9 cellular contexts compared by ENCODE assay signal in the genomic region with DNA sequence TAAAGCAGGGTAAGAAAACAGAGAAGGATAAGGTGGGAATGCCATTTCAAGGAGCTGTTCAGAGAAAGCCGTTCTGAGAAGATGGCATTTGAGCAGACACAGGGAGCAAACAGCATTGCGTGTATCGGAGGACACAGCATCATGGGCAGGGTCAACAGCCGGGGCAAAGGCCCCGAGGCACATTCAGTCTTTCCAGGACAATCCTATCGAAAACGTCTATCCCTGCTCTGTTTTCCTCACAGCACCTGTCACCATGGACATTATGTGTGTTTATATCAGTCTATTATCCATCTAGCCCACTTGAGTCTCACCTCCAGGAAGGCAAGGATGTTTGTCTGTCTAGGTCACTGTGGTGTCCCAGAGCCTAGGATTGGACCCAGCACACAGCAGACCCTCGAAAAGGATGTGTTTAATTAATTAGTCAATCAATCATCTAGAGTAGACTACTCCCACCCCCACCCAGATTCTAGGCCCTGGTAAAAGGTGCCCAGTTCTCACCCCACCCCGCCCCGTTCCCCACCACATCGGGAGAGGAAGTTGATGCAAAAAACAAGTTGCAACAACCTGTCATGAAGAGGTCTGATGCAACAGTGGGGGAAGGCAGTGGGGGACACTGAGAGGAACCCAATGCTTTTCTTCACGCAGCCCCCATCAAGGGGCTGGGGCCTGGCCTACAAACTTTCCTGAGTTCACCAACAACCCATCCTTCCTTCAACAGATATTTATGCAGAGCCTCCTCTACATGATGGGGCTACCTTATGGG.
DNase-seq lines count a peak whose midpoint lies in the region; ATAC-seq, FAIRE-seq and TF ChIP-seq lines count a peak whose summit lies in the region.
"Had no signal": no experiment of that assay in that cellular context is flagged by ENCODE, and none has a peak within 500 bp of the region (broad histone marks: within the 10 kb centered on the region; RNA-seq: fewer than 3 reads in every experiment).

No MANE protein-coding gene starts in this region.

- no peaks in the 10 kb centered on the region for H3K36me3 ChIP-seq in DND-41 (ENCODE audit: insufficient read depth, low read length)
- peaks cover 2 to 20% of the 10 kb centered on the region in 2 experiments; a peak in 3 of 4 replicates for H3K36me3 ChIP-seq in GM12878 (ENCODE audit: control insufficient read depth in 2 of 2, insufficient read depth in 2 of 2, low read length in 1 of 2)
- H3K36me3 ChIP-seq: pancreas had no signal

- H3K4me1 ChIP-seq in DND-41 (ENCODE audit: insufficient read depth, low read length) (peaks cover 30% of the 10 kb centered on the region), GM12878 (ENCODE audit: control insufficient read depth, insufficient read depth, low read length) (peaks cover 53% of the 10 kb centered on the region)
- H3K4me1 ChIP-seq: pancreas had no signal

- H3K27me3 ChIP-seq in DND-41 (ENCODE audit: insufficient read depth, low read length, poor library complexity) (no peaks in the 10 kb centered on the region), GM12878 (replicated peaks in 1 of 2; ENCODE audit: control insufficient read depth in 2 of 2, insufficient read depth in 2 of 2, low read length in 1 of 2) (no peaks in the 10 kb centered on the region)
- H3K27me3 ChIP-seq: pancreas had no signal

- no peak overlapping the region for H3K4me2 ChIP-seq in DND-41 (ENCODE audit: insufficient read depth, low read length)
- peak overlapping the region; percentile 59 for H3K4me2 ChIP-seq in GM12878 (ENCODE audit: control insufficient read depth, insufficient read depth)

- FAIRE-seq in GM12878 (lab: Jason Lieb, UNC) = no peak
- FAIRE-seq: pancreas had no signal

- peak overlapping the region; percentile 88 for H3K4me3 Mint-ChIP-seq in natural killer cell treated with Interleukin-12 subunit alpha and Interleukin-12 subunit beta and Interleukin-15 and Interleukin-18, amount 100 ng/mL, for 72 hours
- no peak overlapping the region for H3K4me3 Mint-ChIP-seq in nephron progenitor cell

- intact Hi-C loops in GM12878 (cut with micrococcal nuclease; ENCODE audit: unreplicated experiment) = loop anchor here (2.0 kb wide), 1 partner anchor 28 kb away; no protein-coding TSS in a partner anchor

- DNase-seq in DND-41 = peak; percentile 87
- peak; percentile 32 for DNase-seq in SKM-1 (lab: John Stamatoyannopoulos, UW; ENCODE audit: unreplicated experiment)
- no peak for DNase-seq in GM12878 (ENCODE audit: low read depth, low spot score)
- DNase-seq in natural killer cell treated with Interleukin-12 subunit alpha and Interleukin-12 subunit beta and Interleukin-15 and Interleukin-18, amount 100 ng/mL, for 72 hours (ENCODE audit: low spot score) = peak; percentile 80
- DNase-seq in SW480 (ENCODE audit: low spot score) = no peak
- DNase-seq in nephron progenitor cell = no peak
- no peak for DNase-seq in HCEC 1CT
- no peak for DNase-seq in germinal center (ENCODE audit: low spot score)
- DNase-seq: pancreas had no signal

- H3K4me3 ChIP-seq in DND-41 (ENCODE audit: low read depth in 1 of 2, low read length in 2 of 2) = no peak overlapping the region
- H3K4me3 ChIP-seq in GM12878 = peak overlapping the region; percentile 43; the same call in 1 of the 2 replicates
- H3K4me3 ChIP-seq: pancreas had no signal

- H3K4me1 Mint-ChIP-seq in natural killer cell treated with Interleukin-12 subunit alpha and Interleukin-12 subunit beta and Interleukin-15 and Interleukin-18, amount 100 ng/mL, for 72 hours (ENCODE audit: low read depth in 2 of 2) = peaks cover 82 to 98% of the 10 kb centered on the region in 2 donors
- peaks cover 28% of the 10 kb centered on the region for H3K4me1 Mint-ChIP-seq in nephron progenitor cell

- peaks cover 9% of the 10 kb centered on the region for H3K36me3 Mint-ChIP-seq in natural killer cell treated with Interleukin-12 subunit alpha and Interleukin-12 subunit beta and Interleukin-15 and Interleukin-18, amount 100 ng/mL, for 72 hours
- peaks cover 28% of the 10 kb centered on the region for H3K36me3 Mint-ChIP-seq in nephron progenitor cell (ENCODE audit: low read depth)

- POLR2A ChIA-PET in GM12878 (lab: Charles Lee) = interaction anchor here (0.7 to 1.4 kb wide), 2 partner anchors 27 to 162 kb away, joined by 3 to 6 read pairs; no protein-coding TSS in a partner anchor

- ATAC-seq in DND-41 (ENCODE audit: insufficient read depth, low read depth) (peak; percentile 57), GM12878 (peak; percentile 66)
- peak; percentile 64 to 70 for ATAC-seq in natural killer cell treated with Interleukin-12 subunit alpha and Interleukin-12 subunit beta and Interleukin-15 and Interleukin-18, amount 100 ng/mL, for 72 hours

- H3K27ac ChIP-seq in DND-41 (ENCODE audit: low read length) (peak overlapping the region; percentile 69), GM12878 (ENCODE audit: control insufficient read depth, insufficient read depth) (peak overlapping the region; percentile 77)

- SMC1A ChIA-PET in GM12878 (lab: Charles Lee; ENCODE audit: uncharacterized antibody, unreplicated experiment) = interaction anchor here (1.0 to 3.4 kb wide), 4 partner anchors 10 to 62 kb away, joined by 3 to 16 read pairs (median 3); no protein-coding TSS in a partner anchor

- WGBS in GM12878 (ENCODE audit: insufficient coverage, insufficient replicate concordance, low lambda C conversion rate, missing lambda C conversion rate) = 9% methylated on average over 12 of the region's 12 CpGs

- TF ChIP-seq EP300 in GM12878 (IDR thresholded peaks at IDR 0.05; ENCODE audit: borderline replicate concordance in 1 of 2, control insufficient read depth in 1 of 2, low read depth in 2 of 2, low read length in 2 of 2) = no peak

- no peak for TF ChIP-seq CTCF in DND-41 (IDR thresholded peaks at IDR 0.05; ENCODE audit: borderline replicate concordance, extremely low read depth, low read length, poor library complexity, severe bottlenecking)
- TF ChIP-seq CTCF in GM12878 (IDR thresholded peaks at IDR 0.05 in 2 of 3, conservative IDR thresholded peaks at IDR 0.05 in 1 of 3; ENCODE audit: control insufficient read depth in 2 of 3, extremely low read depth in 1 of 3, insufficient read depth in 1 of 3, low read depth in 3 of 3, low read length in 3 of 3) = no peak
- no peak for TF ChIP-seq CTCF in nephron progenitor cell (IDR thresholded peaks at IDR 0.05)

- H3K9me3 Mint-ChIP-seq in natural killer cell treated with Interleukin-12 subunit alpha and Interleukin-12 subunit beta and Interleukin-15 and Interleukin-18, amount 100 ng/mL, for 72 hours = no peaks in the 10 kb centered on the region
- peaks cover 41% of the 10 kb centered on the region for H3K9me3 Mint-ChIP-seq in nephron progenitor cell

- CTCF ChIA-PET in GM12878 (lab: Yijun Ruan, JAX) = interaction anchor here (1.3 kb wide), 1 partner anchor 37 kb away, joined by 4 read pairs; no protein-coding TSS in a partner anchor

- no peak for TF ChIP-seq RAD21 in GM12878 (IDR thresholded peaks at IDR 0.05; ENCODE audit: insufficient read depth, low read depth, low read length)

- H2AFZ ChIP-seq in DND-41 (ENCODE audit: low read depth, low read length) (peak overlapping the region; percentile 44; the same call in 1 of the 2 replicates), GM12878 (ENCODE audit: control insufficient read depth, low read depth, low read length) (no peak overlapping the region)

- H4K20me1 ChIP-seq in DND-41 (ENCODE audit: insufficient read depth, low read length) (no peaks in the 10 kb centered on the region), GM12878 (ENCODE audit: control insufficient read depth, insufficient read depth) (no peaks in the 10 kb centered on the region)

- H3K27me3 Mint-ChIP-seq in natural killer cell treated with Interleukin-12 subunit alpha and Interleukin-12 subunit beta and Interleukin-15 and Interleukin-18, amount 100 ng/mL, for 72 hours = no peaks in the 10 kb centered on the region
- peaks cover 9% of the 10 kb centered on the region for H3K27me3 Mint-ChIP-seq in nephron progenitor cell (ENCODE audit: low read depth, poor library complexity)

- RAD21 ChIA-PET in GM12878 (lab: Charles Lee; ENCODE audit: unreplicated experiment) = interaction anchor here (2.1 kb wide), 1 partner anchor 23 kb away, joined by 8 read pairs; no protein-coding TSS in a partner anchor

- H3K9ac ChIP-seq in DND-41 (ENCODE audit: low read depth, low read length) (peak overlapping the region; percentile 15; the same call in 1 of the 2 replicates), GM12878 (ENCODE audit: control insufficient read depth, insufficient read depth, low read length) (no peak overlapping the region; the same call in 1 of the 2 replicates)

- in situ Hi-C loops in GM12878 (cut with MboI) = no loop called here

- H3K9me3 ChIP-seq in DND-41 (ENCODE audit: insufficient read depth, low read length, severe bottlenecking) (peaks cover 2% of the 10 kb centered on the region), GM12878 (replicated peaks; ENCODE audit: control insufficient read depth, insufficient read depth, low read length) (peaks cover 7% of the 10 kb centered on the region; the same call in 2 of the 3 replicates)
- H3K9me3 ChIP-seq: pancreas had no signal

- BruUV-seq in GM12878 (replicated peaks; lab: Mats Ljungman, UMichigan) = no TSS peak

- peak overlapping the region in 1 of 2 donors; percentile 96 for H3K27ac Mint-ChIP-seq in natural killer cell treated with Interleukin-12 subunit alpha and Interleukin-12 subunit beta and Interleukin-15 and Interleukin-18, amount 100 ng/mL, for 72 hours
- no peak overlapping the region for H3K27ac Mint-ChIP-seq in nephron progenitor cell

- H3K79me2 ChIP-seq in DND-41 (ENCODE audit: insufficient read depth, low read length) (no peaks in the 10 kb centered on the region), GM12878 (ENCODE audit: control insufficient read depth, insufficient read depth, low read length) (peaks cover 92% of the 10 kb centered on the region)

- 0 out of 2 replicates have a peak, but pooled peaks have one; percentile 2 for TF ChIP-seq POLR2A in GM12878 (IDR thresholded peaks at IDR 0.05; ENCODE audit: low read depth, low read length)

TF ChIP-seq in GM12878, 131 proteins besides CTCF, POLR2A, EP300 and RAD21 (continues in another document):
- TF ChIP-seq CREB1 (IDR thresholded peaks at IDR 0.05; ENCODE audit: low read depth) (peak; percentile 79), STAT3 (IDR thresholded peaks at IDR 0.05; ENCODE audit: low read depth, low read length) (no peak), CBX3 (IDR thresholded peaks at IDR 0.05; ENCODE audit: borderline replicate concordance, low read depth) (no peak), NFXL1 (IDR thresholded peaks at IDR 0.05; ENCODE audit: borderline replicate concordance) (0 out of 2 replicates have a peak, but pooled peaks have one; percentile 3), RAD51 (IDR thresholded peaks at IDR 0.05) (no peak), CEBPB (IDR thresholded peaks at IDR 0.05; ENCODE audit: borderline replicate concordance in 1 of 2, low read depth in 2 of 2, low read length in 2 of 2) (peak in 1 of 2 experiments; percentile 34; a peak in 1 of 4 replicates), IKZF1 (conservative IDR thresholded peaks at IDR 0.05) (no peak)
- TF ChIP-seq, protein P1, sequence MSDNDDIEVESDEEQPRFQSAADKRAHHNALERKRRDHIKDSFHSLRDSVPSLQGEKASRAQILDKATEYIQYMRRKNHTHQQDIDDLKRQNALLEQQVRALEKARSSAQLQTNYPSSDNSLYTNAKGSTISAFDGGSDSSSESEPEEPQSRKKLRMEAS (IDR thresholded peaks at IDR 0.05; ENCODE audit: low read depth, low read length) = no peak

Comparison
In these comparisons a context has a peak if more than half of its experiments do, and no peak if none do; other contexts are left out.
1. DNase-seq: peak in DND-41 (single experiment), SKM-1 (single experiment) and natural killer cell treated with Interleukin-12 subunit alpha and Interleukin-12 subunit beta and Interleukin-15 and Interleukin-18, amount 100 ng/mL, for 72 hours (single experiment); none in GM12878 (single experiment), SW480 (single experiment), nephron progenitor cell (single experiment), HCEC 1CT (single experiment) and germinal center (single experiment).
2. Peak in every context shown above with its lines, with median percentiles within 50 percentile points of each other: ATAC-seq.